In genomic region chr9:117723986-117724654, GRCh38 we compare ENCODE assay signal across 17 cellular contexts. TPM values are rescaled to one million over a fixed set of nuclear protein-coding genes. Genes with fewer than 3 reads are reported as not detected.
DNase-seq lines count a peak whose midpoint lies in the region; ATAC-seq and TF ChIP-seq lines count a peak whose summit lies in the region.
"Had no signal": no experiment of that assay in that cellular context is flagged by ENCODE, and none has a peak within 500 bp of the region (broad histone marks: within the 10 kb centered on the region; RNA-seq: fewer than 3 reads in every experiment).

No MANE protein-coding gene starts in this region.

- DNase-seq in EH (ENCODE audit: low read depth) (peak; percentile 6), NCI-H69 (lab: John Stamatoyannopoulos, UW) (peak; percentile 41), left ventricle myocardium superior (peak; percentile 31), sigmoid colon (no peak), NCI-H748 treated with DMSO at 0.1 percent for 48 hours (lab: John Stamatoyannopoulos, UW) (no peak), COLO668 (lab: John Stamatoyannopoulos, UW; ENCODE audit: unreplicated experiment) (no peak)
- DNase-seq in activated CD8-positive, alpha-beta T cell treated with anti-CD3 and anti-CD28 coated beads for 36 hours: no peak
- no peak for DNase-seq in activated T-cell treated with anti-CD3 and anti-CD28 coated beads, Interleukin-2, amount 50 U/mL, for 24 hours
- DNase-seq: activated CD4-positive, alpha-beta T cell treated with anti-CD3 and anti-CD28 coated beads, Interleukin-2, amount 10 ng/mL, durations not matched to agents 24 days and 14 days; activated gamma-delta T cell treated with Interleukin-2 at 50 U/mL for 16 hours; amniotic stem cell; dermis blood vessel endothelial cell; DND-41; NCI-H146; nephron progenitor cell had no signal

- H3K4me1 ChIP-seq in sigmoid colon: peaks cover 0 to 16% (median 9%) of the 10 kb centered on the region in 4 donors

- no peak overlapping the region for H3K4me3 ChIP-seq in sigmoid colon
- H3K4me3 ChIP-seq: hepatocyte, thoracic aorta had no signal

- peak; percentile 14 for ATAC-seq in left ventricle myocardium superior
- no peak for ATAC-seq in activated CD8-positive, alpha-beta T cell treated with anti-CD3 and anti-CD28 coated beads for 36 hours

- H3K27me3 Mint-ChIP-seq in activated CD8-positive, alpha-beta T cell treated with anti-CD3 and anti-CD28 coated beads for 36 hours: no peaks in the 10 kb centered on the region
- H3K27me3 Mint-ChIP-seq in activated T-cell treated with anti-CD3 and anti-CD28 coated beads, Interleukin-2, amount 50 U/mL, for 24 hours: peaks cover 2% of the 10 kb centered on the region

- H3K9me3 Mint-ChIP-seq in activated CD8-positive, alpha-beta T cell treated with anti-CD3 and anti-CD28 coated beads for 36 hours: no peaks in the 10 kb centered on the region
- no peaks in the 10 kb centered on the region for H3K9me3 Mint-ChIP-seq in activated T-cell treated with anti-CD3 and anti-CD28 coated beads, Interleukin-2, amount 50 U/mL, for 24 hours
- H3K9me3 Mint-ChIP-seq: activated CD4-positive, alpha-beta T cell treated with anti-CD3 and anti-CD28 coated beads, Interleukin-2, amount 10 ng/mL, durations not matched to agents 24 days and 14 days; nephron progenitor cell had no signal

- CTCF ChIA-PET in activated CD8-positive, alpha-beta T cell treated with anti-CD3 and anti-CD28 coated beads for 36 hours (lab: Charles Lee): no interaction called here

- POLR2A ChIA-PET in activated CD8-positive, alpha-beta T cell treated with anti-CD3 and anti-CD28 coated beads for 36 hours (lab: Charles Lee): interaction anchor here (0.7 kb wide), 1 partner anchor 89 kb away, joined by 3 read pairs; no protein-coding TSS in a partner anchor

- TF ChIP-seq POLR2A in sigmoid colon (IDR thresholded peaks at IDR 0.05): no peak

- peak overlapping the region in 3 of 4 donors; percentile 15 to 56 (median 16) for H3K27ac ChIP-seq in sigmoid colon
- H3K27ac ChIP-seq: hepatocyte had no signal

- no peak for TF ChIP-seq EP300 in sigmoid colon (IDR thresholded peaks at IDR 0.05)

- H3K36me3 Mint-ChIP-seq in activated CD8-positive, alpha-beta T cell treated with anti-CD3 and anti-CD28 coated beads for 36 hours (ENCODE audit: low read depth): no peaks in the 10 kb centered on the region
- H3K36me3 Mint-ChIP-seq in activated T-cell treated with anti-CD3 and anti-CD28 coated beads, Interleukin-2, amount 50 U/mL, for 24 hours (ENCODE audit: low read depth): no peaks in the 10 kb centered on the region

- H3K27ac Mint-ChIP-seq in activated CD8-positive, alpha-beta T cell treated with anti-CD3 and anti-CD28 coated beads for 36 hours: no peak overlapping the region
- no peak overlapping the region for H3K27ac Mint-ChIP-seq in activated T-cell treated with anti-CD3 and anti-CD28 coated beads, Interleukin-2, amount 50 U/mL, for 24 hours
- H3K27ac Mint-ChIP-seq: activated CD4-positive, alpha-beta T cell treated with anti-CD3 and anti-CD28 coated beads, Interleukin-2, amount 10 ng/mL, durations not matched to agents 24 days and 14 days; nephron progenitor cell had no signal

- no peaks in the 10 kb centered on the region for H3K36me3 ChIP-seq in sigmoid colon
- H3K36me3 ChIP-seq: thoracic aorta had no signal

- no peak for TF ChIP-seq CTCF in sigmoid colon (IDR thresholded peaks at IDR 0.05)
- TF ChIP-seq CTCF in activated CD8-positive, alpha-beta T cell treated with anti-CD3 and anti-CD28 coated beads for 36 hours (IDR thresholded peaks at IDR 0.05): no peak

- H3K4me1 Mint-ChIP-seq in activated CD8-positive, alpha-beta T cell treated with anti-CD3 and anti-CD28 coated beads for 36 hours (ENCODE audit: low read depth): no peaks in the 10 kb centered on the region
- no peaks in the 10 kb centered on the region for H3K4me1 Mint-ChIP-seq in activated T-cell treated with anti-CD3 and anti-CD28 coated beads, Interleukin-2, amount 50 U/mL, for 24 hours (ENCODE audit: low read depth)
- H3K4me1 Mint-ChIP-seq: activated CD4-positive, alpha-beta T cell treated with anti-CD3 and anti-CD28 coated beads, Interleukin-2, amount 10 ng/mL, durations not matched to agents 24 days and 14 days had no signal

- no peaks in the 10 kb centered on the region for H3K9me3 ChIP-seq in sigmoid colon
- H3K9me3 ChIP-seq: thoracic aorta had no signal

- 43 to 45% methylated on average over 4 of the region's 4 CpGs for WGBS in sigmoid colon, 2 donors

- H3K4me3 Mint-ChIP-seq in activated CD8-positive, alpha-beta T cell treated with anti-CD3 and anti-CD28 coated beads for 36 hours: no peak overlapping the region
- no peak overlapping the region for H3K4me3 Mint-ChIP-seq in activated T-cell treated with anti-CD3 and anti-CD28 coated beads, Interleukin-2, amount 50 U/mL, for 24 hours
- H3K4me3 Mint-ChIP-seq: activated CD4-positive, alpha-beta T cell treated with anti-CD3 and anti-CD28 coated beads, Interleukin-2, amount 10 ng/mL, durations not matched to agents 24 days and 14 days; nephron progenitor cell had no signal

- no peaks in the 10 kb centered on the region for H3K27me3 ChIP-seq in sigmoid colon
- H3K27me3 ChIP-seq: hepatocyte had no signal

- intact Hi-C loops in left ventricle myocardium superior (cut with micrococcal nuclease) (no loop called here), sigmoid colon (cut with DNase I) (no loop called here)
- intact Hi-C loops in activated CD8-positive, alpha-beta T cell treated with anti-CD3 and anti-CD28 coated beads for 36 hours (cut with micrococcal nuclease): no loop called here

RNA-seq across cellular contexts. Expression of gene TLR4, which starts 19.9 kb away (rescaled TPM):
- 14.4 TPM for total RNA-seq in left ventricle myocardium superior
- 10 to 100 TPM; 10.5 to 24.6 (median 15.3) TPM for total RNA-seq in sigmoid colon
- polyA plus RNA-seq in sigmoid colon: 1 to 10 TPM; 4.0 to 7.2 (median 4.2) TPM
- not detected for total RNA-seq in activated CD8-positive, alpha-beta T cell treated with anti-CD3 and anti-CD28 coated beads for 36 hours
- total RNA-seq: activated CD4-positive, alpha-beta T cell treated with anti-CD3 and anti-CD28 coated beads, Interleukin-2, amount 10 ng/mL, durations not matched to agents 24 days and 14 days had no signal

Comparison
In these comparisons a context has a peak if more than half of its experiments do, and no peak if none do; other contexts are left out.
1. DNase-seq: peak in EH (single experiment), NCI-H69 (single experiment) and left ventricle myocardium superior (single experiment); none in sigmoid colon (single experiment), NCI-H748 treated with DMSO at 0.1 percent for 48 hours (single experiment), activated CD8-positive, alpha-beta T cell treated with anti-CD3 and anti-CD28 coated beads for 36 hours (single experiment), COLO668 (single experiment) and activated T-cell treated with anti-CD3 and anti-CD28 coated beads, Interleukin-2, amount 50 U/mL, for 24 hours (single experiment).
2. RNA of gene TLR4, which starts 19.9 kb away (total RNA-seq): 10.5 to 24.6 TPM in sigmoid colon and 14.4 TPM in left ventricle myocardium superior (single experiment); not detected in activated CD8-positive, alpha-beta T cell treated with anti-CD3 and anti-CD28 coated beads for 36 hours; every median in the first group is over 10 times any median in the second.